Comparison of ENCODE assay signal across 1 cellular context in genomic region chr19:47045867-47046470, GRCh38.
TF ChIP-seq lines count a peak whose summit lies in the region.

No MANE protein-coding gene starts in this region.

TF ChIP-seq in endothelial cell of umbilical vein, 7 proteins besides CTCF, POLR2A, EP300 and RAD21:
- no peak for TF ChIP-seq MYC (IDR thresholded peaks at IDR 0.05; ENCODE audit: low read depth, low read length)
- no peak for TF ChIP-seq MAX (IDR thresholded peaks at IDR 0.05; ENCODE audit: insufficient read depth, insufficient read length)
- TF ChIP-seq POLR2AphosphoS5 (IDR thresholded peaks at IDR 0.05; ENCODE audit: insufficient read depth, low read depth, low read length) = no peak
- TF ChIP-seq EZH2 (IDR thresholded peaks at IDR 0.05; ENCODE audit: borderline replicate concordance, low read depth, low read length, severe bottlenecking) = no peak
- TF ChIP-seq FOS (IDR thresholded peaks at IDR 0.05; ENCODE audit: borderline replicate concordance, insufficient read depth, low read length) = no peak
- TF ChIP-seq GATA2 (IDR thresholded peaks at IDR 0.05; ENCODE audit: insufficient read depth, insufficient read length, low read depth, low read length) = no peak
- no peak for TF ChIP-seq JUN (IDR thresholded peaks at IDR 0.05; ENCODE audit: borderline replicate concordance, insufficient read depth, insufficient read length, low read depth)
TF ChIP-seq in endothelial cell of umbilical vein: peak in this region for 0.
